1 cellular context compared by ENCODE assay signal in genomic region chr16:72009779-72010178, GRCh38.
TF ChIP-seq lines count a peak whose summit lies in the region.

No MANE protein-coding gene starts in this region.

TF ChIP-seq in A549, 52 proteins besides CTCF, POLR2A, EP300 and RAD21:
- no peak for TF ChIP-seq RNF2 (IDR thresholded peaks at IDR 0.05; ENCODE audit: borderline replicate concordance, low read depth)
- TF ChIP-seq, protein P1, sequence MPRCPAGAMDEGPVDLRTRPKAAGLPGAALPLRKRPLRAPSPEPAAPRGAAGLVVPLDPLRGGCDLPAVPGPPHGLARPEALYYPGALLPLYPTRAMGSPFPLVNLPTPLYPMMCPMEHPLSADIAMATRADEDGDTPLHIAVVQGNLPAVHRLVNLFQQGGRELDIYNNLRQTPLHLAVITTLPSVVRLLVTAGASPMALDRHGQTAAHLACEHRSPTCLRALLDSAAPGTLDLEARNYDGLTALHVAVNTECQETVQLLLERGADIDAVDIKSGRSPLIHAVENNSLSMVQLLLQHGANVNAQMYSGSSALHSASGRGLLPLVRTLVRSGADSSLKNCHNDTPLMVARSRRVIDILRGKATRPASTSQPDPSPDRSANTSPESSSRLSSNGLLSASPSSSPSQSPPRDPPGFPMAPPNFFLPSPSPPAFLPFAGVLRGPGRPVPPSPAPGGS (IDR thresholded peaks at IDR 0.05) = no peak
TF ChIP-seq in A549: peak in this region for 0.
